8 cellular contexts compared by ENCODE assay signal in the genomic region with DNA sequence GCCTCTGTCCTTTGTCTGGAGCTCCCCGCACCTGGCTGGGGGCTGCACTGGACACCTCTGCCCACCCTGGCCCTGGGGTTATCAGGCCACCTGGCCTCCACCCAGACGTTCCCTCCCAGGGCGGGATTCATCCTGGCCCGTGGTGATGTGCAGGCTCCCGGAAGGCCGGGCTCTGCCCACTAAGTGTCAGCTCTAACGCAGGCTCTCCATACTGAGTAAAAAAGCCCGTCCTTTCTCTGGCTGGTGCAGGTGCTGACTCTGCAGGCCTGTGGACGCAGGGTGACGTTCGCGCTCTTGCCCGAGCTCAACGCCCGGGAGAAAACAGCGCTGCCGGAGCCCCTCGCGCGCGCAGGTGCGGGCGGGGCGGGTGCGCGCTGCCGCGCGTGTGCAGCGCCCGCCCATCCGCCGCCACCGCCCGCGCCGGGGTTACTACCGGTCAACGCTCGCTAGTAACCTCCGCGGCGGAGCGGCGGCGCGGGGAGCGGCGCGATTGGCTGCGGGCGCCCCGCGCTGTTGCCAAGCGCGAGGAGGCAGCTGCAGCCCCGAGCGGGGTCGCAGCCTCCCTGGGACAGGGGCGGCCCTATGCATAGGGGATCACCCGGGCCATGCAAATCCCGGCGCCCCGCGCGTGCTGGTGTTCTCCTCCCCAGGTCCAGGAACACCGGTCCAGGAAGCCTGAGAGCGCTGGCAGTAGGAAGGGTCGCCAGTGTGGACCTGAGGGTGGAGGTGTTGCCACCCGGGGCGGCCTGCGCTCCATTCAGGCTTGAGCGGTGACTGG. TPM values are rescaled to one million over a fixed set of nuclear protein-coding genes. Genes with fewer than 3 reads are reported as not detected.
DNase-seq lines count a peak whose midpoint lies in the region; ATAC-seq and TF ChIP-seq lines count a peak whose summit lies in the region.

No MANE protein-coding gene starts in this region.

- WGBS in right cardiac atrium, result 2% methylated on average over 73 of the region's 73 CpGs
- WGBS in psoas muscle, 3 donors, result 1 to 2% (median 2%) methylated on average over 52 to 73 of the region's 73 CpGs

- DNase-seq in T-cell (peak; percentile 46 to 90 (median 84)), adipocyte (ENCODE audit: low read depth) (no peak), right cardiac atrium (peak; percentile 50 to 89 (median 83)), psoas muscle (peak; percentile 75 to 86), vagina (ENCODE audit: extremely low spot score in 2 of 2) (no peak)

- no peaks in the 10 kb centered on the region for H4K20me1 ChIP-seq in Loucy (ENCODE audit: insufficient read depth, low read length, poor library complexity, severe bottlenecking)

- H3K9ac ChIP-seq in Loucy (ENCODE audit: low read depth, low read length, poor library complexity, severe bottlenecking) (peak overlapping the region; percentile 85), adipocyte (ENCODE audit: low read length) (peak overlapping the region; percentile 59)

- H3K79me2 ChIP-seq in Loucy (ENCODE audit: insufficient read depth, low read length), result peaks cover 98% of the 10 kb centered on the region

- CTCF ChIA-PET in T-cell (lab: Charles Lee), result interaction anchor here in 1 of 2 donors (0.7 to 1.8 kb wide), 5 partner anchors 9 to 42 kb away, joined by 3 to 13 read pairs (median 5); no protein-coding TSS in a partner anchor

- peak in 1 of 2 donors; percentile 12 for TF ChIP-seq POLR2A in vagina (IDR thresholded peaks at IDR 0.05)

- H3K4me2 ChIP-seq in Loucy (ENCODE audit: low read depth, low read length, poor library complexity, severe bottlenecking), result no peak overlapping the region

- H3K9me3 Mint-ChIP-seq in T-cell, result no peaks in the 10 kb centered on the region

- H3K27me3 ChIP-seq in Loucy (ENCODE audit: insufficient read depth, low read length, poor library complexity, severe bottlenecking) (no peaks in the 10 kb centered on the region), adipocyte (replicated peaks; ENCODE audit: control insufficient read depth, insufficient read depth, low read length) (peaks cover 37% of the 10 kb centered on the region), right cardiac atrium (ENCODE audit: control insufficient read depth, insufficient read depth) (no peaks in the 10 kb centered on the region), psoas muscle (ENCODE audit: insufficient read depth in 3 of 3, low read length in 2 of 3) (no peaks in the 10 kb centered on the region), vagina (no peaks in the 10 kb centered on the region)

- no peaks in the 10 kb centered on the region for H3K27me3 Mint-ChIP-seq in T-cell

- H3K4me1 ChIP-seq in Loucy (ENCODE audit: insufficient read depth, low read length, poor library complexity, severe bottlenecking), result peaks cover 95% of the 10 kb centered on the region
- peaks cover 36% of the 10 kb centered on the region for H3K4me1 ChIP-seq in adipocyte (ENCODE audit: control insufficient read depth, insufficient read depth, low read length)
- peaks cover 32% of the 10 kb centered on the region for H3K4me1 ChIP-seq in right cardiac atrium (ENCODE audit: control insufficient read depth, insufficient read depth, low read length)
- peaks cover 76% of the 10 kb centered on the region for H3K4me1 ChIP-seq in psoas muscle
- H3K4me1 ChIP-seq in vagina, result peaks cover 67% of the 10 kb centered on the region

- H3K36me3 ChIP-seq in Loucy (ENCODE audit: insufficient read depth, low read length) (no peaks in the 10 kb centered on the region), adipocyte (ENCODE audit: control insufficient read depth, insufficient read depth, low read length, severe bottlenecking) (no peaks in the 10 kb centered on the region), psoas muscle (ENCODE audit: insufficient read depth in 1 of 2, low read depth in 1 of 2) (no peaks in the 10 kb centered on the region), vagina (no peaks in the 10 kb centered on the region)

- H3K4me3 Mint-ChIP-seq in T-cell, result peak overlapping the region; percentile 71 to 86 (median 74)

- H3K27ac Mint-ChIP-seq in T-cell, result peak overlapping the region in 1 of 2 donors; percentile 79

- TF ChIP-seq CTCF in 22Rv1 (IDR thresholded peaks at IDR 0.05), result no peak
- TF ChIP-seq CTCF in Loucy (conservative IDR thresholded peaks at IDR 0.05; ENCODE audit: low read length), result no peak
- no peak for TF ChIP-seq CTCF in psoas muscle (IDR thresholded peaks at IDR 0.05)
- no peak for TF ChIP-seq CTCF in vagina (IDR thresholded peaks at IDR 0.05)

- ATAC-seq in GM18868 (IDR thresholded peaks at IDR 0.05; ENCODE audit: unreplicated experiment) (peak; percentile 28), T-cell (replicated peaks in 1 of 4) (peak; percentile 70 to 86 (median 80)), right cardiac atrium (peak; percentile 71 to 74), psoas muscle (peak; percentile 54 to 72 (median 62))

- POLR2A ChIA-PET in T-cell (lab: Charles Lee), result interaction anchor here (0.7 to 3.1 kb wide), 5 partner anchors 10 to 24 kb away, joined by 3 to 74 read pairs (median 4); partner anchors contain the start of gene ABCG1 (in 2 of the 2)

- H3K9me3 ChIP-seq in Loucy (ENCODE audit: insufficient read depth, low read depth, low read length) (no peaks in the 10 kb centered on the region), adipocyte (ENCODE audit: control insufficient read depth, low read length) (no peaks in the 10 kb centered on the region), right cardiac atrium (ENCODE audit: control insufficient read depth, low read length) (no peaks in the 10 kb centered on the region), psoas muscle (no peaks in the 10 kb centered on the region), vagina (no peaks in the 10 kb centered on the region)

- H3K4me3 ChIP-seq in Loucy (ENCODE audit: low read length, poor library complexity, severe bottlenecking) (no peak overlapping the region), adipocyte (ENCODE audit: low read length) (peak overlapping the region; percentile 72), right cardiac atrium (ENCODE audit: low read length) (peak overlapping the region; percentile 48), psoas muscle (peak overlapping the region; percentile 70), vagina (peak overlapping the region; percentile 49 to 61)

- H3K27ac ChIP-seq in 22Rv1 (0 out of 2 replicates have a peak overlapping the region, but pooled peaks have one; percentile 29), right cardiac atrium (ENCODE audit: low read length) (peak overlapping the region; percentile 89), psoas muscle (peak overlapping the region; percentile 96), vagina (peak overlapping the region; percentile 63)

- no peak overlapping the region for H2AFZ ChIP-seq in Loucy (ENCODE audit: low read length)

- H3K9me2 ChIP-seq in Loucy (replicated peaks; ENCODE audit: low read depth, low read length), result no peaks in the 10 kb centered on the region

- peaks cover 6% of the 10 kb centered on the region for H3K36me3 Mint-ChIP-seq in T-cell

- H3F3A ChIP-seq in Loucy (ENCODE audit: low read depth), result no peaks in the 10 kb centered on the region

- intact Hi-C loops in right cardiac atrium (cut with DNase I), result no loop called here
- intact Hi-C loops in psoas muscle (cut with DNase I), result loop anchor here in 1 of 2 donors (10.0 kb wide), 1 partner anchor 290 kb away; no protein-coding TSS in a partner anchor
- intact Hi-C loops in vagina (cut with DNase I), result no loop called here

- H3K4me1 Mint-ChIP-seq in T-cell, result peaks cover 81 to 95% (median 91%) of the 10 kb centered on the region in 3 donors

RNA-seq across cellular contexts. Expression of gene ABCG1, which starts 15.7 kb away (rescaled TPM):
- total RNA-seq in T-cell (10 to 100 TPM in 2 of 5 donors, 1 to 10 TPM in 3; 4.1 to 51.1 (median 6.2) TPM), right cardiac atrium (10 to 100 TPM in 1 of 4 donors, 1 to 10 TPM in 3; 3.6 to 11.5 (median 5.8) TPM), psoas muscle (10 to 100 TPM in 2 of 4 donors, 1 to 10 TPM in 2; 4.4 to 35.8 (median 16.6) TPM), vagina (18.7 TPM)
- polyA plus RNA-seq in right cardiac atrium (5.7 TPM), psoas muscle (1 to 10 TPM; 2.9 to 3.5 (median 3.5) TPM)

Comparison
In these comparisons a context has a peak if more than half of its experiments do, and no peak if none do; other contexts are left out.
1. H3K27ac ChIP-seq: peak in every context shown above with its lines; median percentile 96 in psoas muscle; 89 in right cardiac atrium; 63 in vagina; 29 in 22Rv1.
2. ATAC-seq: peak in every context shown above with its lines; median percentile 80 in T-cell; 72 in right cardiac atrium; 62 in psoas muscle; 28 in GM18868.
3. DNase-seq: peak in T-cell (34 of 34), right cardiac atrium (3 of 3) and psoas muscle (2 of 2); none in adipocyte (single experiment) and vagina (0 of 2).